In the genomic region with DNA sequence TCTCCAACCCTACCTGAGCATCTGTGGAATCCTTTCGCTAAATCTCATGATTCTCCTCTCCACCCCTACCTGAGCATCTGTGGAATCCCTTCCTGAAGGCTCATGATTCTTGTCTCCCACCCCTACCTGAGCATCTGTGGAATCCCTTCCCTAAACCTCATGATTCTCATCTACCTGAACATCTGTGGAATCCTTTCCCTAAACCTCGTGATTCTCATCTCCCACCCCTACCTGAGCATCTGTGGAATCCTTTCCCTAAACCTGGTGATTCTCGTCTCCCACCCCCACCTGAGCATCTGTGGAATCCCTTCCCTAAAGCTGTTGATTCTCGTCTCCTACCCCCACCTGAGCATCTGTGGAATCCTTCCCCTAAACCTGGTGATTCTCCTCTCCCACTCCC, we compare ENCODE assay signal across 24 cellular contexts.
"Had no signal": no experiment of that assay in that cellular context is flagged by ENCODE, and none has a peak within 500 bp of the region (broad histone marks: within the 10 kb centered on the region; RNA-seq: fewer than 3 reads in every experiment).

No MANE protein-coding gene starts in this region.

- ATAC-seq: gastrocnemius medialis, heart right ventricle, left cardiac atrium, left lung, left ventricle myocardium superior, lower lobe of right lung, mucosa of descending colon had no signal

- DNase-seq: dermis blood vessel endothelial cell; dorsolateral prefrontal cortex; effector CD4-positive, alpha-beta T cell; effector memory CD4-positive, alpha-beta T cell; esophagus squamous epithelium; foreskin fibroblast; foreskin melanocyte; gastrocnemius medialis; glutamatergic neuron; head of caudate nucleus; heart right ventricle; hippocampal formation; left cardiac atrium; left lung; left ventricle myocardium superior; lower lobe of right lung; mesenchymal stem cell; mucosa of descending colon had no signal

- H3K27me3 ChIP-seq: dorsolateral prefrontal cortex, esophagus squamous epithelium, gastrocnemius medialis, heart right ventricle, left lung had no signal

- H3K4me3 Mint-ChIP-seq: mesothelial cell of epicardium had no signal

- FAIRE-seq: colon, endothelial cell of umbilical vein, islet of Langerhans, keratinocyte had no signal

- H3K4me1 ChIP-seq: esophagus squamous epithelium, gastrocnemius medialis, heart right ventricle, left lung, lower lobe of right lung had no signal

- H3K4me3 ChIP-seq: coronary artery, dorsolateral prefrontal cortex, esophagus squamous epithelium, gastrocnemius medialis, heart right ventricle, left lung, lower lobe of right lung, mucosa of descending colon had no signal

- H3K27ac ChIP-seq: coronary artery, dorsolateral prefrontal cortex, esophagus squamous epithelium, gastrocnemius medialis, heart right ventricle, left lung, lower lobe of right lung had no signal

- H3K36me3 ChIP-seq: esophagus squamous epithelium, gastrocnemius medialis, heart right ventricle, left lung, lower lobe of right lung had no signal

- H3K27ac Mint-ChIP-seq: mesothelial cell of epicardium had no signal

- H3K9me3 ChIP-seq: esophagus squamous epithelium, gastrocnemius medialis, heart right ventricle, left lung, lower lobe of right lung, mucosa of descending colon had no signal

- H3K9me3 Mint-ChIP-seq: mesothelial cell of epicardium had no signal
